In the genomic region with DNA sequence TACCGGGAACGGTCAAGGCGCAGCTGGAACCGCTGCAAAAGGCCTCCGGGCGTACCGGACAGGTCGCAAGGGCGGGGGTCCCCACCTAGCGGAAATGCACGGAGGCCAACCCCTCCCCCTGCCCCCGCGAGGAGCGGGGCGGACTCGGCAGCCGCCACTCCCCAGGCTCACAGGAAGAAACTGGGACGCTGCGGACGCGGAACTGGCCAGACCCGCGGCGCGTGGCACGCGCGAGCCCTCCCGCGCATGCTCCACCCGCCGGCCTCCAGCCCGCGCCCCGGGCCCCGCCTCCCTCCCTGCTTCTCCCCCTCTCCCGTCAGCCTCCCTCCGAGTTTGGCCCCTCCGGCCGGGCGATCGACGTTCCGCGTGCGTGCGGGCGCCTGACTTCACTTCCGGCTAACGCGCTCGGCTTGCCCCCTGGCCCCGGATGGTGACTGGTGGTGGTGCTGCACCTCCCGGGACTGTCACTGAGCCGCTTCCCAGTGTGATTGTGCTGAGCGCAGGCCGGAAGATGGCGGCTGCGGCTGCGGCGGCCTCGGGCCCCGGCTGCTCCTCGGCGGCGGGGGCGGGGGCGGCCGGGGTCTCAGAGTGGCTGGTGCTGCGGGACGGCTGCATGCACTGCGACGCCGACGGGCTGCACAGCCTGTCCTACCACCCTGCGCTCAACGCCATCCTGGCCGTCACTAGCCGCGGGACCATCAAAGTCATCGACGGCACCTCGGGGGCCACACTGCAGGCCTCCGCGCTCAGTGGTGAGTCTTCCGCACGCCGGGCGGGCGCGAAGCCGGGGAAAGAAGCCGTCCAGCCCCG, we compare ENCODE assay signal across 1 cellular context.
TF ChIP-seq lines count a peak whose summit lies in the region.

A gene with protein sequence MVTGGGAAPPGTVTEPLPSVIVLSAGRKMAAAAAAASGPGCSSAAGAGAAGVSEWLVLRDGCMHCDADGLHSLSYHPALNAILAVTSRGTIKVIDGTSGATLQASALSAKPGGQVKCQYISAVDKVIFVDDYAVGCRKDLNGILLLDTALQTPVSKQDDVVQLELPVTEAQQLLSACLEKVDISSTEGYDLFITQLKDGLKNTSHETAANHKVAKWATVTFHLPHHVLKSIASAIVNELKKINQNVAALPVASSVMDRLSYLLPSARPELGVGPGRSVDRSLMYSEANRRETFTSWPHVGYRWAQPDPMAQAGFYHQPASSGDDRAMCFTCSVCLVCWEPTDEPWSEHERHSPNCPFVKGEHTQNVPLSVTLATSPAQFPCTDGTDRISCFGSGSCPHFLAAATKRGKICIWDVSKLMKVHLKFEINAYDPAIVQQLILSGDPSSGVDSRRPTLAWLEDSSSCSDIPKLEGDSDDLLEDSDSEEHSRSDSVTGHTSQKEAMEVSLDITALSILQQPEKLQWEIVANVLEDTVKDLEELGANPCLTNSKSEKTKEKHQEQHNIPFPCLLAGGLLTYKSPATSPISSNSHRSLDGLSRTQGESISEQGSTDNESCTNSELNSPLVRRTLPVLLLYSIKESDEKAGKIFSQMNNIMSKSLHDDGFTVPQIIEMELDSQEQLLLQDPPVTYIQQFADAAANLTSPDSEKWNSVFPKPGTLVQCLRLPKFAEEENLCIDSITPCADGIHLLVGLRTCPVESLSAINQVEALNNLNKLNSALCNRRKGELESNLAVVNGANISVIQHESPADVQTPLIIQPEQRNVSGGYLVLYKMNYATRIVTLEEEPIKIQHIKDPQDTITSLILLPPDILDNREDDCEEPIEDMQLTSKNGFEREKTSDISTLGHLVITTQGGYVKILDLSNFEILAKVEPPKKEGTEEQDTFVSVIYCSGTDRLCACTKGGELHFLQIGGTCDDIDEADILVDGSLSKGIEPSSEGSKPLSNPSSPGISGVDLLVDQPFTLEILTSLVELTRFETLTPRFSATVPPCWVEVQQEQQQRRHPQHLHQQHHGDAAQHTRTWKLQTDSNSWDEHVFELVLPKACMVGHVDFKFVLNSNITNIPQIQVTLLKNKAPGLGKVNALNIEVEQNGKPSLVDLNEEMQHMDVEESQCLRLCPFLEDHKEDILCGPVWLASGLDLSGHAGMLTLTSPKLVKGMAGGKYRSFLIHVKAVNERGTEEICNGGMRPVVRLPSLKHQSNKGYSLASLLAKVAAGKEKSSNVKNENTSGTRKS (N-terminal part only) (plus strand): TSS at position 289 of the 810 bp plus-strand sequence. CDS start 139 bp downstream, at position 428.

TF ChIP-seq in K562, 482 proteins besides CTCF, POLR2A, EP300 and RAD21 (continued from another document and continues in another):
- no peak for TF ChIP-seq BRF1 (IDR thresholded peaks at IDR 0.05; ENCODE audit: borderline replicate concordance, extremely low read depth, insufficient read length)
- TF ChIP-seq KLF10 (CRISPR knock-in tag; IDR thresholded peaks at IDR 0.05), result no peak
- TF ChIP-seq, protein P1, sequence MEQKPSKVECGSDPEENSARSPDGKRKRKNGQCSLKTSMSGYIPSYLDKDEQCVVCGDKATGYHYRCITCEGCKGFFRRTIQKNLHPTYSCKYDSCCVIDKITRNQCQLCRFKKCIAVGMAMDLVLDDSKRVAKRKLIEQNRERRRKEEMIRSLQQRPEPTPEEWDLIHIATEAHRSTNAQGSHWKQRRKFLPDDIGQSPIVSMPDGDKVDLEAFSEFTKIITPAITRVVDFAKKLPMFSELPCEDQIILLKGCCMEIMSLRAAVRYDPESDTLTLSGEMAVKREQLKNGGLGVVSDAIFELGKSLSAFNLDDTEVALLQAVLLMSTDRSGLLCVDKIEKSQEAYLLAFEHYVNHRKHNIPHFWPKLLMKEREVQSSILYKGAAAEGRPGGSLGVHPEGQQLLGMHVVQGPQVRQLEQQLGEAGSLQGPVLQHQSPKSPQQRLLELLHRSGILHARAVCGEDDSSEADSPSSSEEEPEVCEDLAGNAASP (IDR thresholded peaks at IDR 0.05), result no peak
- TF ChIP-seq MED1 (CRISPR knock-in tag; IDR thresholded peaks at IDR 0.05; ENCODE audit: borderline replicate concordance), result no peak
- TF ChIP-seq, protein P2, sequence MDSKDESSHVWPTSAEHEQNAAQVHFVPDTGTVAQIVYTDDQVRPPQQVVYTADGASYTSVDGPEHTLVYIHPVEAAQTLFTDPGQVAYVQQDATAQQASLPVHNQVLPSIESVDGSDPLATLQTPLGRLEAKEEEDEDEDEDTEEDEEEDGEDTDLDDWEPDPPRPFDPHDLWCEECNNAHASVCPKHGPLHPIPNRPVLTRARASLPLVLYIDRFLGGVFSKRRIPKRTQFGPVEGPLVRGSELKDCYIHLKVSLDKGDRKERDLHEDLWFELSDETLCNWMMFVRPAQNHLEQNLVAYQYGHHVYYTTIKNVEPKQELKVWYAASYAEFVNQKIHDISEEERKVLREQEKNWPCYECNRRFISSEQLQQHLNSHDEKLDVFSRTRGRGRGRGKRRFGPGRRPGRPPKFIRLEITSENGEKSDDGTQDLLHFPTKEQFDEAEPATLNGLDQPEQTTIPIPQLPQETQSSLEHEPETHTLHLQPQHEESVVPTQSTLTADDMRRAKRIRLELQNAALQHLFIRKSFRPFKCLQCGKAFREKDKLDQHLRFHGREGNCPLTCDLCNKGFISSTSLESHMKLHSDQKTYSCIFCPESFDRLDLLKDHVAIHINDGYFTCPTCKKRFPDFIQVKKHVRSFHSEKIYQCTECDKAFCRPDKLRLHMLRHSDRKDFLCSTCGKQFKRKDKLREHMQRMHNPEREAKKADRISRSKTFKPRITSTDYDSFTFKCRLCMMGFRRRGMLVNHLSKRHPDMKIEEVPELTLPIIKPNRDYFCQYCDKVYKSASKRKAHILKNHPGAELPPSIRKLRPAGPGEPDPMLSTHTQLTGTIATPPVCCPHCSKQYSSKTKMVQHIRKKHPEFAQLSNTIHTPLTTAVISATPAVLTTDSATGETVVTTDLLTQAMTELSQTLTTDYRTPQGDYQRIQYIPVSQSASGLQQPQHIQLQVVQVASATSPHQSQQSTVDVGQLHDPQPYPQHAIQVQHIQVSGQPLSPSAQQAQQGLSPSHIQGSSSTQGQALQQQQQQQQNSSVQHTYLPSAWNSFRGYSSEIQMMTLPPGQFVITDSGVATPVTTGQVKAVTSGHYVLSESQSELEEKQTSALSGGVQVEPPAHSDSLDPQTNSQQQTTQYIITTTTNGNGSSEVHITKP (IDR thresholded peaks at IDR 0.05; ENCODE audit: partially characterized antibody), result peak; percentile 50
- TF ChIP-seq MYNN (IDR thresholded peaks at IDR 0.05), result no peak
- TF ChIP-seq MYNN (CRISPR knock-in tag; IDR thresholded peaks at IDR 0.05), result no peak
- TF ChIP-seq MTA2 (IDR thresholded peaks at IDR 0.05; ENCODE audit: low read depth), result no peak
- TF ChIP-seq TGIF2 (CRISPR knock-in tag; IDR thresholded peaks at IDR 0.05), result no peak; the same call in none of the 2 replicates
- TF ChIP-seq POLR2AphosphoS5 (IDR thresholded peaks at IDR 0.05; ENCODE audit: control insufficient read depth, insufficient read depth, low read depth, low read length), result peak; percentile 78
- no peak for TF ChIP-seq PHF21A (IDR thresholded peaks at IDR 0.05; ENCODE audit: borderline replicate concordance, low read depth)
- no peak for TF ChIP-seq NFE2L1 (tag; IDR thresholded peaks at IDR 0.05; ENCODE audit: borderline replicate concordance, low read depth)
- TF ChIP-seq, protein P3, sequence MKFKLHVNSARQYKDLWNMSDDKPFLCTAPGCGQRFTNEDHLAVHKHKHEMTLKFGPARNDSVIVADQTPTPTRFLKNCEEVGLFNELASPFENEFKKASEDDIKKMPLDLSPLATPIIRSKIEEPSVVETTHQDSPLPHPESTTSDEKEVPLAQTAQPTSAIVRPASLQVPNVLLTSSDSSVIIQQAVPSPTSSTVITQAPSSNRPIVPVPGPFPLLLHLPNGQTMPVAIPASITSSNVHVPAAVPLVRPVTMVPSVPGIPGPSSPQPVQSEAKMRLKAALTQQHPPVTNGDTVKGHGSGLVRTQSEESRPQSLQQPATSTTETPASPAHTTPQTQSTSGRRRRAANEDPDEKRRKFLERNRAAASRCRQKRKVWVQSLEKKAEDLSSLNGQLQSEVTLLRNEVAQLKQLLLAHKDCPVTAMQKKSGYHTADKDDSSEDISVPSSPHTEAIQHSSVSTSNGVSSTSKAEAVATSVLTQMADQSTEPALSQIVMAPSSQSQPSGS (CRISPR knock-in tag; IDR thresholded peaks at IDR 0.05), result no peak
- TF ChIP-seq TEAD4 (IDR thresholded peaks at IDR 0.05; ENCODE audit: low read length), result no peak
- no peak for TF ChIP-seq TEAD4 (CRISPR knock-in tag; IDR thresholded peaks at IDR 0.05; ENCODE audit: borderline replicate concordance)
- no peak for TF ChIP-seq ESRRB (CRISPR knock-in tag; IDR thresholded peaks at IDR 0.05; ENCODE audit: borderline replicate concordance)
- no peak for TF ChIP-seq NFXL1 (CRISPR knock-in tag; IDR thresholded peaks at IDR 0.05)
- TF ChIP-seq ZNF121 (CRISPR knock-in tag; conservative IDR thresholded peaks at IDR 0.05), result no peak
- TF ChIP-seq NCOR1 (IDR thresholded peaks at IDR 0.05), result no peak; the same call in none of the 2 replicates
- TF ChIP-seq HDGF (IDR thresholded peaks at IDR 0.05), result no peak
- TF ChIP-seq KLF13 (tag; IDR thresholded peaks at IDR 0.05; ENCODE audit: borderline replicate concordance, low read depth), result 0 out of 2 replicates have a peak, but pooled peaks have one; percentile 54
- peak; percentile 58 for TF ChIP-seq CTBP1 (IDR thresholded peaks at IDR 0.05; ENCODE audit: borderline replicate concordance)
- TF ChIP-seq MAFF (IDR thresholded peaks at IDR 0.05; ENCODE audit: low read length), result no peak
- TF ChIP-seq WHSC1 (IDR thresholded peaks at IDR 0.05; ENCODE audit: low read length), result no peak
- peak; percentile 71 for TF ChIP-seq ATF7 (IDR thresholded peaks at IDR 0.05)
- TF ChIP-seq RHOXF2B (CRISPR knock-in tag; conservative IDR thresholded peaks at IDR 0.05), result no peak
- TF ChIP-seq, protein P4, sequence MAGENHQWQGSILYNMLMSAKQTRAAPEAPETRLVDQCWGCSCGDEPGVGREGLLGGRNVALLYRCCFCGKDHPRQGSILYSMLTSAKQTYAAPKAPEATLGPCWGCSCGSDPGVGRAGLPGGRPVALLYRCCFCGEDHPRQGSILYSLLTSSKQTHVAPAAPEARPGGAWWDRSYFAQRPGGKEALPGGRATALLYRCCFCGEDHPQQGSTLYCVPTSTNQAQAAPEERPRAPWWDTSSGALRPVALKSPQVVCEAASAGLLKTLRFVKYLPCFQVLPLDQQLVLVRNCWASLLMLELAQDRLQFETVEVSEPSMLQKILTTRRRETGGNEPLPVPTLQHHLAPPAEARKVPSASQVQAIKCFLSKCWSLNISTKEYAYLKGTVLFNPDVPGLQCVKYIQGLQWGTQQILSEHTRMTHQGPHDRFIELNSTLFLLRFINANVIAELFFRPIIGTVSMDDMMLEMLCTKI (IDR thresholded peaks at IDR 0.05; ENCODE audit: partially characterized antibody), result no peak
- TF ChIP-seq, protein P5, sequence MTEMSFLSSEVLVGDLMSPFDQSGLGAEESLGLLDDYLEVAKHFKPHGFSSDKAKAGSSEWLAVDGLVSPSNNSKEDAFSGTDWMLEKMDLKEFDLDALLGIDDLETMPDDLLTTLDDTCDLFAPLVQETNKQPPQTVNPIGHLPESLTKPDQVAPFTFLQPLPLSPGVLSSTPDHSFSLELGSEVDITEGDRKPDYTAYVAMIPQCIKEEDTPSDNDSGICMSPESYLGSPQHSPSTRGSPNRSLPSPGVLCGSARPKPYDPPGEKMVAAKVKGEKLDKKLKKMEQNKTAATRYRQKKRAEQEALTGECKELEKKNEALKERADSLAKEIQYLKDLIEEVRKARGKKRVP (CRISPR knock-in tag; IDR thresholded peaks at IDR 0.05), result no peak
- TF ChIP-seq, protein P6, sequence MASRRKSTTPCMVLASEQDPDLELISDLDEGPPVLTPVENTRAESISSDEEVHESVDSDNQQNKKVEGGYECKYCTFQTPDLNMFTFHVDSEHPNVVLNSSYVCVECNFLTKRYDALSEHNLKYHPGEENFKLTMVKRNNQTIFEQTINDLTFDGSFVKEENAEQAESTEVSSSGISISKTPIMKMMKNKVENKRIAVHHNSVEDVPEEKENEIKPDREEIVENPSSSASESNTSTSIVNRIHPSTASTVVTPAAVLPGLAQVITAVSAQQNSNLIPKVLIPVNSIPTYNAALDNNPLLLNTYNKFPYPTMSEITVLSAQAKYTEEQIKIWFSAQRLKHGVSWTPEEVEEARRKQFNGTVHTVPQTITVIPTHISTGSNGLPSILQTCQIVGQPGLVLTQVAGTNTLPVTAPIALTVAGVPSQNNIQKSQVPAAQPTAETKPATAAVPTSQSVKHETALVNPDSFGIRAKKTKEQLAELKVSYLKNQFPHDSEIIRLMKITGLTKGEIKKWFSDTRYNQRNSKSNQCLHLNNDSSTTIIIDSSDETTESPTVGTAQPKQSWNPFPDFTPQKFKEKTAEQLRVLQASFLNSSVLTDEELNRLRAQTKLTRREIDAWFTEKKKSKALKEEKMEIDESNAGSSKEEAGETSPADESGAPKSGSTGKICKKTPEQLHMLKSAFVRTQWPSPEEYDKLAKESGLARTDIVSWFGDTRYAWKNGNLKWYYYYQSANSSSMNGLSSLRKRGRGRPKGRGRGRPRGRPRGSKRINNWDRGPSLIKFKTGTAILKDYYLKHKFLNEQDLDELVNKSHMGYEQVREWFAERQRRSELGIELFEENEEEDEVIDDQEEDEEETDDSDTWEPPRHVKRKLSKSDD (conservative IDR thresholded peaks at IDR 0.05; ENCODE audit: low read length), result no peak
- TF ChIP-seq PYGO2 (tag; IDR thresholded peaks at IDR 0.05), result no peak
- TF ChIP-seq, protein P7, sequence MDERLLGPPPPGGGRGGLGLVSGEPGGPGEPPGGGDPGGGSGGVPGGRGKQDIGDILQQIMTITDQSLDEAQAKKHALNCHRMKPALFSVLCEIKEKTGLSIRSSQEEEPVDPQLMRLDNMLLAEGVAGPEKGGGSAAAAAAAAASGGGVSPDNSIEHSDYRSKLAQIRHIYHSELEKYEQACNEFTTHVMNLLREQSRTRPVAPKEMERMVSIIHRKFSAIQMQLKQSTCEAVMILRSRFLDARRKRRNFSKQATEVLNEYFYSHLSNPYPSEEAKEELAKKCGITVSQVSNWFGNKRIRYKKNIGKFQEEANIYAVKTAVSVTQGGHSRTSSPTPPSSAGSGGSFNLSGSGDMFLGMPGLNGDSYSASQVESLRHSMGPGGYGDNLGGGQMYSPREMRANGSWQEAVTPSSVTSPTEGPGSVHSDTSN (CRISPR knock-in tag; IDR thresholded peaks at IDR 0.05; ENCODE audit: low read depth), result no peak
- TF ChIP-seq, protein P7 (tag; conservative IDR thresholded peaks at IDR 0.05; ENCODE audit: low read depth), result no peak
- no peak for TF ChIP-seq ZNF347 (CRISPR knock-in tag; IDR thresholded peaks at IDR 0.05; ENCODE audit: low read depth)
- no peak for TF ChIP-seq ZFPM2 (CRISPR knock-in tag; IDR thresholded peaks at IDR 0.05)
- TF ChIP-seq ZNF436 (CRISPR knock-in tag; IDR thresholded peaks at IDR 0.05), result no peak
- TF ChIP-seq ZNF143 (CRISPR knock-in tag; IDR thresholded peaks at IDR 0.05), result no peak
- TF ChIP-seq, protein P8, sequence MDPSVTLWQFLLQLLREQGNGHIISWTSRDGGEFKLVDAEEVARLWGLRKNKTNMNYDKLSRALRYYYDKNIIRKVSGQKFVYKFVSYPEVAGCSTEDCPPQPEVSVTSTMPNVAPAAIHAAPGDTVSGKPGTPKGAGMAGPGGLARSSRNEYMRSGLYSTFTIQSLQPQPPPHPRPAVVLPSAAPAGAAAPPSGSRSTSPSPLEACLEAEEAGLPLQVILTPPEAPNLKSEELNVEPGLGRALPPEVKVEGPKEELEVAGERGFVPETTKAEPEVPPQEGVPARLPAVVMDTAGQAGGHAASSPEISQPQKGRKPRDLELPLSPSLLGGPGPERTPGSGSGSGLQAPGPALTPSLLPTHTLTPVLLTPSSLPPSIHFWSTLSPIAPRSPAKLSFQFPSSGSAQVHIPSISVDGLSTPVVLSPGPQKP (CRISPR knock-in tag; IDR thresholded peaks at IDR 0.05), result no peak
